16 cellular contexts compared by ENCODE assay signal in the genomic region with DNA sequence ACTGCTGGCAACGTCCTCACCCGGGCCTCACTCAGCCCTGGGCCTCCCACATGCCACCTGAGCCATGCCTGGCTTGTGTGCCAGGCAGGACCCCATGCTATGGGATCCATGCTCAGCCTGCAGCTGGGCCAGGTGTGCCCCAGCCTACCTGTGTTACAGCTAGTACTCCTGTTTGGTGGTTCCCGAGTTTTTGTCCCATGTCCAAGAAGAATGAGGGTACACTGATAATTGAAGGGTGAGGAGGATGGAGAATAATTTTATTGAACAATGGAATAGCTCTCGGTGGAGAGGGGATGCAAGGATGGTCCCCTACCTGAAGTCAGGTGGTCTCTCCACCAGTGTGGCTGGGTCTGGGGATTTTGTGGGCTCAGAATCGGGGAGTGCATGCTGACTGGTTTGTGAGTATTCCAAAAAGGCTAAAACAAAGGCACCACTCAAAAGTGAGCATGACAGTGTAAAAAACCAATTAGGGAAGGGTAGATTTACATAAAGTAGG.
DNase-seq lines count a peak whose midpoint lies in the region; ATAC-seq and TF ChIP-seq lines count a peak whose summit lies in the region.
"Had no signal": no experiment of that assay in that cellular context is flagged by ENCODE, and none has a peak within 500 bp of the region (broad histone marks: within the 10 kb centered on the region; RNA-seq: fewer than 3 reads in every experiment).

No MANE protein-coding gene starts in this region.

- no peak overlapping the region for H3K9ac ChIP-seq in HCT116 (ENCODE audit: low read length)
- no peak overlapping the region for H3K9ac ChIP-seq in mesenchymal stem cell (ENCODE audit: low read length)
- H3K9ac ChIP-seq: BLaER1 treated with 17β-estradiol and CSF1 and Interleukin-3, amounts not matched to agents 10 nM and 100 nM; GM23248; KMS-11 had no signal

- H4K8ac ChIP-seq in mesenchymal stem cell (ENCODE audit: low read length): peak overlapping the region; percentile 96

- H3K4me1 ChIP-seq in HCT116 (ENCODE audit: control insufficient read depth in 1 of 2, insufficient read depth in 2 of 2, low read length in 2 of 2): peaks cover 49 to 73% of the 10 kb centered on the region in 2 experiments
- no peaks in the 10 kb centered on the region for H3K4me1 ChIP-seq in OCI-LY7 (ENCODE audit: insufficient read depth, low read length, poor library complexity, severe bottlenecking)
- peaks cover 5% of the 10 kb centered on the region for H3K4me1 ChIP-seq in mesenchymal stem cell (ENCODE audit: control insufficient read depth, insufficient read depth, low read depth, low read length)

- H3K9me3 ChIP-seq in HCT116 (ENCODE audit: control insufficient read depth in 1 of 2, insufficient read depth in 1 of 2, low read depth in 1 of 2, low read length in 2 of 2): peaks cover 7 to 15% of the 10 kb centered on the region in 2 experiments; a peak in 2 of 4 replicates
- peaks cover 32% of the 10 kb centered on the region for H3K9me3 ChIP-seq in OCI-LY7 (ENCODE audit: low read length)
- peaks cover 9% of the 10 kb centered on the region for H3K9me3 ChIP-seq in mesenchymal stem cell (ENCODE audit: control insufficient read depth, low read length)

- in situ Hi-C loops in brain microvascular endothelial cell (cut with HindIII; ENCODE audit: low pct_ligation_motif_present, low sequenced_read_pairs): no loop called here

- POLR2A ChIA-PET in HCT116 (lab: Charles Lee) (no interaction called here), OCI-LY7 (lab: Charles Lee) (interaction anchor here (0.6 kb wide), 1 partner anchor 11 kb away, joined by 3 read pairs; no protein-coding TSS in a partner anchor)

- peak overlapping the region; percentile 98 to 100 for H2BK12ac ChIP-seq in mesenchymal stem cell (ENCODE audit: low read length in 2 of 2)

- H2BK15ac ChIP-seq in mesenchymal stem cell (ENCODE audit: low read depth, poor library complexity, severe bottlenecking): peak overlapping the region; percentile 86

- H3K4me2 ChIP-seq in HCT116 (ENCODE audit: low read length) (no peak overlapping the region), OCI-LY7 (ENCODE audit: low read length) (no peak overlapping the region), mesenchymal stem cell (ENCODE audit: low read length, poor library complexity, severe bottlenecking) (no peak overlapping the region)
- H3K4me2 ChIP-seq: BLaER1 treated with 17β-estradiol and CSF1 and Interleukin-3, amounts not matched to agents 10 nM and 100 nM; KMS-11 had no signal

- H3K23ac ChIP-seq in mesenchymal stem cell (ENCODE audit: low read length in 2 of 2): peak overlapping the region in 1 of 2 experiments; percentile 29

- WGBS in mesenchymal stem cell: 84% methylated on average over 5 of the region's 5 CpGs

- no peaks in the 10 kb centered on the region for H3K27me3 Mint-ChIP-seq in activated naive CD4-positive, alpha-beta T cell treated with anti-CD3 and anti-CD28 coated beads, Interleukin-2, amount 50 U/mL, for 24 hours
- H3K27me3 Mint-ChIP-seq: B cell had no signal

- H2AFZ ChIP-seq in HCT116 (ENCODE audit: low read depth, low read length, poor library complexity, severe bottlenecking) (no peak overlapping the region), OCI-LY7 (ENCODE audit: low read length) (no peak overlapping the region), mesenchymal stem cell (ENCODE audit: low read depth, low read length) (no peak overlapping the region)
- H2AFZ ChIP-seq: GM23248 had no signal

- no peaks in the 10 kb centered on the region for H3K4me1 Mint-ChIP-seq in activated naive CD4-positive, alpha-beta T cell treated with anti-CD3 and anti-CD28 coated beads, Interleukin-2, amount 50 U/mL, for 24 hours

- no peaks in the 10 kb centered on the region for H4K20me1 ChIP-seq in HCT116 (ENCODE audit: insufficient read depth)
- H4K20me1 ChIP-seq in OCI-LY7 (ENCODE audit: insufficient read depth, low read length): no peaks in the 10 kb centered on the region
- H4K20me1 ChIP-seq: BLaER1 treated with 17β-estradiol and CSF1 and Interleukin-3, amounts not matched to agents 10 nM and 100 nM had no signal

- no peak for ATAC-seq in HCT116
- no peak for ATAC-seq in GM18907 (IDR thresholded peaks at IDR 0.05; ENCODE audit: unreplicated experiment)
- ATAC-seq: CD8-positive, alpha-beta T cell; HepG2 had no signal

- H3K27me3 ChIP-seq in HCT116 (ENCODE audit: insufficient read depth, low read length): no peaks in the 10 kb centered on the region
- H3K27me3 ChIP-seq in mesenchymal stem cell (ENCODE audit: control insufficient read depth in 1 of 2, insufficient read depth in 1 of 2, low read length in 2 of 2): no peaks in the 10 kb centered on the region
- H3K27me3 ChIP-seq in brain microvascular endothelial cell (replicated peaks): no peaks in the 10 kb centered on the region
- H3K27me3 ChIP-seq: BLaER1 treated with 17β-estradiol and CSF1 and Interleukin-3, amounts not matched to agents 10 nM and 100 nM had no signal

- H3K4me3 ChIP-seq in HCT116 (replicated peaks in 1 of 2; ENCODE audit: low read depth in 1 of 2, low read length in 2 of 2) (no peak overlapping the region), OCI-LY7 (ENCODE audit: low read depth, low read length, poor library complexity, severe bottlenecking) (no peak overlapping the region), mesenchymal stem cell (ENCODE audit: insufficient read depth in 1 of 2, low read depth in 1 of 2, low read length in 2 of 2) (no peak overlapping the region), brain microvascular endothelial cell (ENCODE audit: low read depth, low read length) (no peak overlapping the region)
- H3K4me3 ChIP-seq: GM23248 had no signal

- peak overlapping the region; percentile 76 to 100 for H3K4ac ChIP-seq in mesenchymal stem cell (ENCODE audit: low read depth in 1 of 2, low read length in 2 of 2)

- TF ChIP-seq POLR2A in HCT116 (IDR thresholded peaks at IDR 0.05; ENCODE audit: borderline replicate concordance, extremely low read depth, insufficient read depth, insufficient read length): no peak

- peak overlapping the region; percentile 19 for H3K27ac Mint-ChIP-seq in activated naive CD4-positive, alpha-beta T cell treated with anti-CD3 and anti-CD28 coated beads, Interleukin-2, amount 50 U/mL, for 24 hours
- H3K27ac Mint-ChIP-seq: B cell; CD8-positive, alpha-beta T cell had no signal

- no peak for TF ChIP-seq RAD21 in HCT116 (IDR thresholded peaks at IDR 0.05; ENCODE audit: low read depth)

- no peak overlapping the region for H3K4me3 Mint-ChIP-seq in activated naive CD4-positive, alpha-beta T cell treated with anti-CD3 and anti-CD28 coated beads, Interleukin-2, amount 50 U/mL, for 24 hours
- H3K4me3 Mint-ChIP-seq: B cell; CD8-positive, alpha-beta T cell had no signal

- H3K9me2 ChIP-seq in HCT116 (ENCODE audit: insufficient read depth) (no peaks in the 10 kb centered on the region), OCI-LY7 (ENCODE audit: insufficient read depth, low read length) (no peaks in the 10 kb centered on the region)

- peak overlapping the region; percentile 95 for H3K27ac ChIP-seq in HCT116 (ENCODE audit: low read depth, low read length)
- no peak overlapping the region for H3K27ac ChIP-seq in OCI-LY7 (ENCODE audit: low read depth, low read length, poor library complexity, severe bottlenecking)
- no peak overlapping the region for H3K27ac ChIP-seq in mesenchymal stem cell (ENCODE audit: low read length, poor library complexity, severe bottlenecking)
- H3K27ac ChIP-seq in brain microvascular endothelial cell: no peak overlapping the region
- H3K27ac ChIP-seq: BLaER1 treated with 17β-estradiol and CSF1 and Interleukin-3, amounts not matched to agents 10 nM and 100 nM; GM23248; KMS-11 had no signal

- DNase-seq in activated naive CD4-positive, alpha-beta T cell (lab: John Stamatoyannopoulos, UW): no peak
- no peak for DNase-seq in HCT116 (ENCODE audit: low read depth, low spot score)
- DNase-seq in OCI-LY7 (ENCODE audit: low spot score): peak; percentile 22
- no peak for DNase-seq in mesenchymal stem cell
- no peak for DNase-seq in SIG-M5 treated with dmso at 0.1 percent for 504 hours (lab: John Stamatoyannopoulos, UW; ENCODE audit: unreplicated experiment)
- no peak for DNase-seq in brain microvascular endothelial cell
- DNase-seq: CD8-positive, alpha-beta T cell; DMS153; GM23248; H7 had no signal

- H2AK5ac ChIP-seq in mesenchymal stem cell (ENCODE audit: low read length, severe bottlenecking): peak overlapping the region; percentile 95

- H2BK120ac ChIP-seq in mesenchymal stem cell (ENCODE audit: low read depth, low read length): peak overlapping the region; percentile 97

- peaks cover 2% of the 10 kb centered on the region for H3K36me3 Mint-ChIP-seq in activated naive CD4-positive, alpha-beta T cell treated with anti-CD3 and anti-CD28 coated beads, Interleukin-2, amount 50 U/mL, for 24 hours
- H3K36me3 Mint-ChIP-seq: CD8-positive, alpha-beta T cell had no signal

- H3K14ac ChIP-seq in mesenchymal stem cell (ENCODE audit: low read length in 2 of 2): no peak overlapping the region

- peaks cover 8% of the 10 kb centered on the region for H3K9me3 Mint-ChIP-seq in activated naive CD4-positive, alpha-beta T cell treated with anti-CD3 and anti-CD28 coated beads, Interleukin-2, amount 50 U/mL, for 24 hours

- H2BK5ac ChIP-seq in mesenchymal stem cell (ENCODE audit: low read depth, low read length, poor library complexity, severe bottlenecking): no peak overlapping the region

- H3K18ac ChIP-seq in mesenchymal stem cell (ENCODE audit: low read depth in 1 of 2, low read length in 2 of 2): peak overlapping the region; percentile 89 to 99

- RAD21 ChIA-PET in HCT116 (lab: Charles Lee; ENCODE audit: low non-redundant PET in 1 of 2, low total read pairs in 2 of 2, uncharacterized antibody in 2 of 2, unreplicated experiment in 2 of 2): no interaction called here

- CTCF ChIA-PET in HCT116 (lab: Charles Lee) (no interaction called here), OCI-LY7 (lab: Charles Lee; ENCODE audit: unreplicated experiment) (no interaction called here)

- H3K79me1 ChIP-seq in mesenchymal stem cell (replicated peaks; ENCODE audit: low read length, poor library complexity, severe bottlenecking): no peaks in the 10 kb centered on the region

- TF ChIP-seq CTCF in HCT116 (IDR thresholded peaks at IDR 0.05 in 2 of 3, conservative IDR thresholded peaks at IDR 0.05 in 1 of 3; ENCODE audit: borderline replicate concordance in 1 of 3, insufficient read depth in 1 of 3, low read depth in 2 of 3, low read length in 2 of 3) (no peak), OCI-LY7 (conservative IDR thresholded peaks at IDR 0.05; ENCODE audit: low read length) (no peak), brain microvascular endothelial cell (IDR thresholded peaks at IDR 0.05; ENCODE audit: low read depth, low read length, missing control alignments) (no peak)

- intact Hi-C loops in HCT116 (cut with micrococcal nuclease) (no loop called here), OCI-LY7 (cut with micrococcal nuclease; ENCODE audit: unreplicated experiment) (no loop called here)

- no TSS peak for BruUV-seq in HCT116 (replicated peaks; lab: Mats Ljungman, UMichigan)
- BruUV-seq in OCI-LY7 (replicated peaks; lab: Mats Ljungman, UMichigan): no TSS peak

- H3K36me3 ChIP-seq in HCT116 (ENCODE audit: control insufficient read depth in 1 of 2, insufficient read depth in 2 of 2, low read length in 2 of 2) (peaks cover 0 to 62% of the 10 kb centered on the region in 2 experiments; a peak in 2 of 4 replicates), OCI-LY7 (ENCODE audit: insufficient read depth, low read length) (no peaks in the 10 kb centered on the region), mesenchymal stem cell (ENCODE audit: control insufficient read depth in 1 of 2, insufficient read depth in 2 of 2, low read depth in 1 of 2, low read length in 2 of 2) (no peaks in the 10 kb centered on the region), brain microvascular endothelial cell (replicated peaks) (no peaks in the 10 kb centered on the region)

- peak overlapping the region; percentile 100 for H4K91ac ChIP-seq in mesenchymal stem cell (ENCODE audit: low read length)

- peaks cover 73% of the 10 kb centered on the region for H3K79me2 ChIP-seq in HCT116 (ENCODE audit: insufficient read depth, low read length)
- H3K79me2 ChIP-seq in OCI-LY7 (ENCODE audit: insufficient read depth, low read depth, low read length): no peaks in the 10 kb centered on the region
